ENCODE assay signal across 8 cellular contexts in the genomic region with DNA sequence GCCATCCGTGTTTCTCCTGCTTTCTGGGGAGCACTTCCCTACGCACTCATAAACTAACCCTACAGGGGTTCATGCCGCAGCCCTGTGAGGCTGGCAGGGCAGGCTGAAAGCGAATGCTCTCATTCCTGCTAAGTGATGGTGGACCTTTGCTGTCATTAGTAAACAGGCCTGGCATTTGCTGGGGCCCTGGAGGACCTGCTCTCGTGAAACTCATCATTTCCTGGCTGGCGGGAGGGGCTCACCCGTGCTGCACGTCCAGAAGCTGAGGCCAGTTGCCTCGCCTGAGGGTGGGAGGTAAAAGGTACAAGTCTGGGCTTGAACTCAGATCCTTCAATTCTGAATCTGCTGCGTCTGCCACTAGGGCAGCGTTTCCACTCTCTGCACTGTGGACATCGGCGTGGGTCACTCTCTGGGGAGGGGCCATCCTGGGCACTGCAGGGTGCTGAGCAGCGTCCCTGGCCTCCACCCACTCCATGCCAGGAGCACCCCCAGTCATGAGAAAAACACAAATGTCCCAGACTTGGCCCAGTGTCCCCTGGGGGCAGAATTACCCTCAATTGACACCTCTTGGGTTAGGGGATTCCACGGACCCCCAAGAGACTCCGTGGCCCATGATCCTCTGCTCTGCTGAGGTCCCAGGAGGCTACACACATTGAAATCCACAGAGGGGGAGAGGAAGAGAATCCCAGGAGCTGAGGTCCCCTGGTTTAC. TPM values are rescaled to one million over a fixed set of nuclear protein-coding genes. Genes with fewer than 3 reads are reported as not detected.
DNase-seq lines count a peak whose midpoint lies in the region; ATAC-seq, FAIRE-seq and TF ChIP-seq lines count a peak whose summit lies in the region.

No MANE protein-coding gene starts in this region.

- H3K36me3 Mint-ChIP-seq in effector memory CD8-positive, alpha-beta T cell (ENCODE audit: insufficient read depth): peaks cover 57% of the 10 kb centered on the region
- peaks cover 5% of the 10 kb centered on the region for H3K36me3 Mint-ChIP-seq in activated T-cell treated with anti-CD3 and anti-CD28 coated beads, Interleukin-2, amount 50 U/mL, for 4 hours (ENCODE audit: insufficient read depth)

- no peaks in the 10 kb centered on the region for H4K20me1 ChIP-seq in OCI-LY1 (ENCODE audit: insufficient read depth, low read length)

- H3K4me1 Mint-ChIP-seq in effector memory CD8-positive, alpha-beta T cell (ENCODE audit: low read depth in 2 of 2): peaks cover 55 to 57% of the 10 kb centered on the region in 2 donors
- peaks cover 72% of the 10 kb centered on the region for H3K4me1 Mint-ChIP-seq in activated T-cell treated with anti-CD3 and anti-CD28 coated beads, Interleukin-2, amount 50 U/mL, for 4 hours (ENCODE audit: low read depth)

- no peaks in the 10 kb centered on the region for H3K9me3 ChIP-seq in OCI-LY1 (ENCODE audit: low read length)

- peak; percentile 88 for FAIRE-seq in GM18507 (lab: Jason Lieb, UNC)

- peak overlapping the region; percentile 96 to 98 for H3K4me3 Mint-ChIP-seq in effector memory CD8-positive, alpha-beta T cell
- H3K4me3 Mint-ChIP-seq in activated T-cell treated with anti-CD3 and anti-CD28 coated beads, Interleukin-2, amount 50 U/mL, for 4 hours: no peak overlapping the region

- peak overlapping the region; percentile 65; the same call in 1 of the 2 replicates for H3K4me2 ChIP-seq in OCI-LY1 (ENCODE audit: low read length)

- TF ChIP-seq POLR2A in GM18505 (IDR thresholded peaks at IDR 0.05; ENCODE audit: borderline replicate concordance, extremely low read depth, insufficient read depth, insufficient read length): no peak

- no peak for TF ChIP-seq CTCF in OCI-LY1 (IDR thresholded peaks at IDR 0.05; ENCODE audit: low read length)

- no peaks in the 10 kb centered on the region for H3K9me3 Mint-ChIP-seq in effector memory CD8-positive, alpha-beta T cell
- no peaks in the 10 kb centered on the region for H3K9me3 Mint-ChIP-seq in activated T-cell treated with anti-CD3 and anti-CD28 coated beads, Interleukin-2, amount 50 U/mL, for 4 hours

- peak overlapping the region; percentile 98 for H3K27ac ChIP-seq in OCI-LY1 (ENCODE audit: low read depth, low read length, poor library complexity, severe bottlenecking)
- H3K27ac ChIP-seq in skin epidermis: peak overlapping the region in 20 of 21 experiments; percentile 1 to 97 (median 74)

- DNase-seq in GM18507 (ENCODE audit: extremely low spot score, insufficient read length, low read depth) (no peak), NCI-H2171 treated with DMSO at 0.1 percent for 48 hours (lab: John Stamatoyannopoulos, UW) (no peak)
- no peak for DNase-seq in effector memory CD8-positive, alpha-beta T cell
- DNase-seq in activated T-cell treated with anti-CD3 and anti-CD28 coated beads, Interleukin-2, amount 50 U/mL, for 4 hours: no peak

- ATAC-seq in effector memory CD8-positive, alpha-beta T cell (replicated peaks): no peak
- no peak for ATAC-seq in HG03469 (IDR thresholded peaks at IDR 0.05; ENCODE audit: unreplicated experiment)
- no peak for ATAC-seq in activated T-cell treated with anti-CD3 and anti-CD28 coated beads, Interleukin-2, amount 50 U/mL, for 4 hours
- no peak for ATAC-seq in GM18505 (IDR thresholded peaks at IDR 0.05; ENCODE audit: unreplicated experiment)

- H3K79me2 ChIP-seq in OCI-LY1 (ENCODE audit: insufficient read depth, low read length): no peaks in the 10 kb centered on the region

- peak overlapping the region; percentile 90 to 98 for H3K27ac Mint-ChIP-seq in effector memory CD8-positive, alpha-beta T cell

- peaks cover 80% of the 10 kb centered on the region for H3K4me1 ChIP-seq in OCI-LY1 (ENCODE audit: insufficient read depth, low read length, severe bottlenecking)

- H3K4me3 ChIP-seq in OCI-LY1 (ENCODE audit: low read depth, low read length, poor library complexity, severe bottlenecking) (no peak overlapping the region), skin epidermis (no peak overlapping the region)

- no peaks in the 10 kb centered on the region for H3K27me3 ChIP-seq in OCI-LY1 (ENCODE audit: insufficient read depth, low read length)

- peaks cover 6% of the 10 kb centered on the region; the same call in 1 of the 2 replicates for H3K36me3 ChIP-seq in OCI-LY1 (ENCODE audit: insufficient read depth, low read length)

- peaks cover 5% of the 10 kb centered on the region; the same call in 1 of the 2 replicates for H3F3A ChIP-seq in OCI-LY1 (ENCODE audit: insufficient read depth, low read length)

- peak overlapping the region; percentile 37; the same call in 1 of the 2 replicates for H3K9ac ChIP-seq in OCI-LY1 (ENCODE audit: low read length)

- H3K27me3 Mint-ChIP-seq in effector memory CD8-positive, alpha-beta T cell: no peaks in the 10 kb centered on the region
- H3K27me3 Mint-ChIP-seq in activated T-cell treated with anti-CD3 and anti-CD28 coated beads, Interleukin-2, amount 50 U/mL, for 4 hours (ENCODE audit: low read depth): no peaks in the 10 kb centered on the region

- H3K9me2 ChIP-seq in OCI-LY1 (ENCODE audit: low read depth, low read length): no peaks in the 10 kb centered on the region

- H2AFZ ChIP-seq in OCI-LY1 (ENCODE audit: low read length): no peak overlapping the region

RNA-seq across cellular contexts. Expression of gene MOB3A, which starts 7.0 kb away (rescaled TPM):
- 100 to 1,000 TPM; 128 to 137 (median 137) TPM for total RNA-seq in activated T-cell treated with anti-CD3 and anti-CD28 coated beads, Interleukin-2, amount 50 U/mL, for 4 hours

RNA-seq across cellular contexts. Expression of gene IZUMO4, which starts 7.6 kb away (rescaled TPM):
- 1 to 10 TPM; 3.4 to 4.6 (median 4.2) TPM for total RNA-seq in activated T-cell treated with anti-CD3 and anti-CD28 coated beads, Interleukin-2, amount 50 U/mL, for 4 hours

RNA-seq across cellular contexts. Expression of gene MKNK2, which starts 38.1 kb away (rescaled TPM):
- 100 to 1,000 TPM; 122 to 130 (median 128) TPM for total RNA-seq in activated T-cell treated with anti-CD3 and anti-CD28 coated beads, Interleukin-2, amount 50 U/mL, for 4 hours
